14 cellular contexts compared by ENCODE assay signal in the genomic region with DNA sequence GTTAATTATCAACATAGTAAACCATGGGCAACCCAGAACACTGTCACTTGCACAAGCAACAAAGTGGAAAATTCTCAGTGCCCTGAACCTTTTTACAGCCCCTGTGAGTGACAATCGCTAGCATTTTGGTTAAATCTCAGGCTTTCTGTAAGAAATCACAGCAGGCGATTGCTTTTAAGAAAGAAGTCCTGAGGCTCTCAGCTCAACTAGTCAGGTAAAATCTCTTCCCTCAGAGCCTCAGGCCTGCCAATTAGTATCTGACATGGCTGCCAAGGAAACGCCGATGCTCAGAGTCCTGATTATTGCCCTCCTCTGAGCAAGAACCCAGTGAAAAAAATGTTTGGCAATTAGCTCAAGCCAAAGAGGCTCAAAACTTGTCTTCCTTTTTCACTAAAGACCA.
DNase-seq lines count a peak whose midpoint lies in the region; TF ChIP-seq lines count a peak whose summit lies in the region.
"Had no signal": no experiment of that assay in that cellular context is flagged by ENCODE, and none has a peak within 500 bp of the region (broad histone marks: within the 10 kb centered on the region; RNA-seq: fewer than 3 reads in every experiment).

No MANE protein-coding gene starts in this region.

- H3K4me3 ChIP-seq in A673 (ENCODE audit: low read depth, low read length, poor library complexity, severe bottlenecking) (no peak overlapping the region), H7 (ENCODE audit: insufficient read depth, low read depth, low read length) (no peak overlapping the region), mesendoderm (ENCODE audit: low read length) (no peak overlapping the region), foreskin fibroblast (ENCODE audit: low read depth in 1 of 2, low read length in 2 of 2) (no peak overlapping the region)
- H3K4me3 ChIP-seq: BLaER1 treated with 17β-estradiol and CSF1 and Interleukin-3, amounts not matched to agents 10 nM and 100 nM had no signal

- peak; percentile 7 for DNase-seq in A673 (ENCODE audit: low spot score)
- peak; percentile 15 for DNase-seq in H7
- DNase-seq in cerebellar cortex (ENCODE audit: low spot score): peak; percentile 25
- DNase-seq in mesendoderm: peak; percentile 14
- no peak for DNase-seq in progenitor cell of endocrine pancreas (ENCODE audit: low spot score, unreplicated experiment)
- no peak for DNase-seq in COLO668 (lab: John Stamatoyannopoulos, UW; ENCODE audit: unreplicated experiment)
- DNase-seq in Calu3: no peak
- DNase-seq in foreskin fibroblast: no peak
- DNase-seq: 8988T; ACHN; CD4-positive, CD25-positive, alpha-beta regulatory T cell; DMS79; GDM1 had no signal

- H3K56ac ChIP-seq in mesendoderm (ENCODE audit: low read length): no peak overlapping the region

- TF ChIP-seq CTCF in A673 (conservative IDR thresholded peaks at IDR 0.05; ENCODE audit: low read depth, low read length) (no peak), progenitor cell of endocrine pancreas (IDR thresholded peaks at IDR 0.05; ENCODE audit: unreplicated experiment) (no peak), Calu3 (IDR thresholded peaks at IDR 0.05; ENCODE audit: unreplicated experiment) (no peak), foreskin fibroblast (IDR thresholded peaks at IDR 0.05; ENCODE audit: low read depth, low read length) (no peak)

- H3K79me2 ChIP-seq in mesendoderm (ENCODE audit: control insufficient read depth, insufficient read depth, low read length): no peaks in the 10 kb centered on the region

- POLR2A ChIA-PET in A673 (lab: Charles Lee; ENCODE audit: low non-redundant PET): no interaction called here

- no TSS peak for BruUV-seq in A673 (replicated peaks; lab: Mats Ljungman, UMichigan)
- BruUV-seq in Calu3 (replicated peaks; lab: Mats Ljungman, UMichigan): no TSS peak

- no peak overlapping the region for H3K27ac ChIP-seq in A673 (ENCODE audit: low read depth, low read length, poor library complexity, severe bottlenecking)
- no peak overlapping the region for H3K27ac ChIP-seq in mesendoderm (ENCODE audit: low read depth, low read length)
- H3K27ac ChIP-seq: BLaER1 treated with 17β-estradiol and CSF1 and Interleukin-3, amounts not matched to agents 10 nM and 100 nM had no signal

- H3K4me3 Mint-ChIP-seq in progenitor cell of endocrine pancreas (ENCODE audit: low read depth) (no peak overlapping the region), Calu3 (ENCODE audit: low read depth, unreplicated experiment) (no peak overlapping the region)
- H3K4me3 Mint-ChIP-seq: CD4-positive, CD25-positive, alpha-beta regulatory T cell had no signal

- H3K36me3 Mint-ChIP-seq in progenitor cell of endocrine pancreas (ENCODE audit: insufficient read depth) (no peaks in the 10 kb centered on the region), Calu3 (ENCODE audit: insufficient read depth, unreplicated experiment) (no peaks in the 10 kb centered on the region)
- H3K36me3 Mint-ChIP-seq: CD4-positive, CD25-positive, alpha-beta regulatory T cell had no signal

- H2BK5ac ChIP-seq in mesendoderm (ENCODE audit: low read length): no peak overlapping the region

- H3K4me1 Mint-ChIP-seq in progenitor cell of endocrine pancreas (ENCODE audit: low read depth): peaks cover 2% of the 10 kb centered on the region
- H3K4me1 Mint-ChIP-seq in Calu3 (ENCODE audit: low read depth, unreplicated experiment): no peaks in the 10 kb centered on the region
- H3K4me1 Mint-ChIP-seq: CD4-positive, CD25-positive, alpha-beta regulatory T cell had no signal

- no peak overlapping the region for H3K27ac Mint-ChIP-seq in progenitor cell of endocrine pancreas
- no peak overlapping the region for H3K27ac Mint-ChIP-seq in Calu3 (ENCODE audit: unreplicated experiment)
- H3K27ac Mint-ChIP-seq: CD4-positive, CD25-positive, alpha-beta regulatory T cell had no signal

- H3K36me3 ChIP-seq in A673 (ENCODE audit: insufficient read depth, low read length, poor library complexity, severe bottlenecking): no peaks in the 10 kb centered on the region
- no peaks in the 10 kb centered on the region for H3K36me3 ChIP-seq in H7 (replicated peaks; ENCODE audit: control insufficient read depth, insufficient read depth, low read length)
- H3K36me3 ChIP-seq in mesendoderm (ENCODE audit: control insufficient read depth, insufficient read depth, low read length): no peaks in the 10 kb centered on the region
- H3K36me3 ChIP-seq: BLaER1 treated with 17β-estradiol and CSF1 and Interleukin-3, amounts not matched to agents 10 nM and 100 nM had no signal

- no peak overlapping the region for H4K8ac ChIP-seq in mesendoderm (ENCODE audit: low read depth, low read length)

- H2AK5ac ChIP-seq in mesendoderm (ENCODE audit: low read length): no peak overlapping the region

- no peak overlapping the region for H3K9ac ChIP-seq in mesendoderm (ENCODE audit: low read length)
- H3K9ac ChIP-seq: BLaER1 treated with 17β-estradiol and CSF1 and Interleukin-3, amounts not matched to agents 10 nM and 100 nM had no signal

- no peak overlapping the region for H3K18ac ChIP-seq in mesendoderm (ENCODE audit: low read length)

- H3K4me2 ChIP-seq in mesendoderm (ENCODE audit: low read length): no peak overlapping the region
- H3K4me2 ChIP-seq: BLaER1 treated with 17β-estradiol and CSF1 and Interleukin-3, amounts not matched to agents 10 nM and 100 nM had no signal

- no peak overlapping the region for H2BK15ac ChIP-seq in mesendoderm (replicated peaks; ENCODE audit: low read depth)

- no peak overlapping the region for H4K5ac ChIP-seq in mesendoderm (ENCODE audit: low read length)

- no peaks in the 10 kb centered on the region for H3K9me3 ChIP-seq in A673 (ENCODE audit: low read depth, low read length, poor library complexity, severe bottlenecking)
- H3K9me3 ChIP-seq: BLaER1 treated with 17β-estradiol and CSF1 and Interleukin-3, amounts not matched to agents 10 nM and 100 nM had no signal

- intact Hi-C loops in A673 (cut with micrococcal nuclease; ENCODE audit: unreplicated experiment) (no loop called here), Calu3 (cut with micrococcal nuclease; ENCODE audit: unreplicated experiment) (no loop called here)

- peaks cover 2% of the 10 kb centered on the region for H3K9me3 Mint-ChIP-seq in progenitor cell of endocrine pancreas (ENCODE audit: low read depth)
- no peaks in the 10 kb centered on the region for H3K9me3 Mint-ChIP-seq in Calu3 (ENCODE audit: low read depth, unreplicated experiment)

- H3K27me3 Mint-ChIP-seq in progenitor cell of endocrine pancreas (no peaks in the 10 kb centered on the region), Calu3 (ENCODE audit: unreplicated experiment) (no peaks in the 10 kb centered on the region)
- H3K27me3 Mint-ChIP-seq: CD4-positive, CD25-positive, alpha-beta regulatory T cell had no signal

- no peaks in the 10 kb centered on the region for H3K79me1 ChIP-seq in mesendoderm (ENCODE audit: low read length)

- no peak overlapping the region for H3K4ac ChIP-seq in mesendoderm (ENCODE audit: low read depth, low read length)

- WGBS in mesendoderm (ENCODE audit: extremely low coverage, insufficient coverage, low lambda C conversion rate): no CpG with 5 or more reads among the region's 4 CpGs

- CTCF ChIA-PET in A673 (lab: Charles Lee): no interaction called here
- CTCF ChIA-PET in Calu3 (lab: Charles Lee): no interaction called here

- H3K4me1 ChIP-seq in A673 (ENCODE audit: insufficient read depth, low read length, poor library complexity, severe bottlenecking) (peaks cover 46% of the 10 kb centered on the region), mesendoderm (ENCODE audit: control insufficient read depth, low read depth, low read length) (no peaks in the 10 kb centered on the region)

- no peak overlapping the region for H2BK120ac ChIP-seq in mesendoderm (ENCODE audit: low read depth, low read length)

- H3K27me3 ChIP-seq in A673 (replicated peaks; ENCODE audit: insufficient read depth, low read depth, low read length, poor library complexity) (no peaks in the 10 kb centered on the region), H7 (ENCODE audit: control insufficient read depth, insufficient read depth, low read length) (no peaks in the 10 kb centered on the region), mesendoderm (ENCODE audit: insufficient read depth, low read length, poor library complexity) (no peaks in the 10 kb centered on the region)
- H3K27me3 ChIP-seq: BLaER1 treated with 17β-estradiol and CSF1 and Interleukin-3, amounts not matched to agents 10 nM and 100 nM had no signal

- no peak overlapping the region for H3K23ac ChIP-seq in mesendoderm (ENCODE audit: low read length)

Comparison
In these comparisons a context has a peak if more than half of its experiments do, and no peak if none do; other contexts are left out.
1. DNase-seq: peak in A673 (single experiment), H7 (single experiment), cerebellar cortex (single experiment) and mesendoderm (single experiment); none in progenitor cell of endocrine pancreas (single experiment), COLO668 (single experiment), Calu3 (single experiment) and foreskin fibroblast (0 of 2).